Comparison of ENCODE assay signal across 11 cellular contexts in the genomic region with DNA sequence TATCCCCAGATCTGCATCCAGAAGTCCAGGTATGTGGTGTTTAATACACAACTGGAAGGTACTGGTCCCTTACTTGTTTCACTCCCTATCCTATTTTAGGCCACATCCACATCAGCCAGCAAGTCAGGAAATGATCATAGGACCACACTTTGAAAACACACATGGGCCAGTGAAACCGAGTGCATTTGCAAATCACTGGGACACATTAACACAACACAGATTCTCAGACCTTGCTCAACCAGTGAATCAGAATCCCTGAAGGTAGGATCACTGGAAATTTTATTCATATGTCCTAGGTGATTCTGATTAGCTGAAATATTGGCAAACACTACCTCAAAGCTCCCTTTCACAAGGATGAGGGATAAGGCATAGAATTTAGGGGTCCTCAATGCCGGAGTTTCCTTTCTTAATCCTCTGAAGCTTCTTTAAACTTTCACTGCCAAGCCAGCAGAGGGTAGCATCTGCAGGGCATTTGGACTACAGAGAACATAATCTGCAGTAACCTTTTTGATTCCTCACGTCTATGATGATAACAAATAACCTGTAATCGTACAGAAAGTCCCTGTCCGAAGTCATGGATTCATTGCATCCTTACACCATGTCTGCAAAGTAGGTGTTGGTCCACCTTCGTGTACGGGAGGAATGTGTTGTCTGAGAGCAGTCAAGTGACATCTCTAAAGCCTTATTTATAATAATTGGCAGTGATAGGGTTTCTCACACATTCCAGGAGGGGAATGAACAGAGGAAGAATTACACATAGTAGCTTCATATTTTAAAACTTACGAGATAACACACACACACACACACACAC. TPM values are rescaled to one million over a fixed set of nuclear protein-coding genes. Genes with fewer than 3 reads are reported as not detected.
A peak's percentile ranks its signal among the peaks of the same experiment; 100 is the strongest.
DNase-seq lines count a peak whose midpoint lies in the region; ATAC-seq and TF ChIP-seq lines count a peak whose summit lies in the region.
"Had no signal": no experiment of that assay in that cellular context is flagged by ENCODE, and none has a peak within 500 bp of the region (broad histone marks: within the 10 kb centered on the region; RNA-seq: fewer than 3 reads in every experiment).

No MANE protein-coding gene starts in this region.

- TF ChIP-seq POLR2A in heart left ventricle (IDR thresholded peaks at IDR 0.05) (no peak), transverse colon (IDR thresholded peaks at IDR 0.05) (no peak)

- H3K4me2 ChIP-seq in smooth muscle cell, result no peak overlapping the region

- no peaks in the 10 kb centered on the region for H3K36me3 Mint-ChIP-seq in WTC11
- no peaks in the 10 kb centered on the region for H3K36me3 Mint-ChIP-seq in natural killer cell treated with Interleukin-12 subunit alpha and Interleukin-12 subunit beta and Interleukin-15 and Interleukin-18, amount 100 ng/mL, for 72 hours
- H3K36me3 Mint-ChIP-seq: activated naive CD8-positive, alpha-beta T cell treated with anti-CD3 and anti-CD28 coated beads, Interleukin-2, amount 10 ng/mL, durations not matched to agents 7 days and 5 days; natural killer cell had no signal

- H3K27ac Mint-ChIP-seq in WTC11, result no peak overlapping the region
- no peak overlapping the region for H3K27ac Mint-ChIP-seq in natural killer cell treated with Interleukin-12 subunit alpha and Interleukin-12 subunit beta and Interleukin-15 and Interleukin-18, amount 100 ng/mL, for 72 hours
- H3K27ac Mint-ChIP-seq: activated naive CD8-positive, alpha-beta T cell treated with anti-CD3 and anti-CD28 coated beads, Interleukin-2, amount 10 ng/mL, durations not matched to agents 7 days and 5 days; natural killer cell had no signal

- no peak overlapping the region for H3K4me3 ChIP-seq in heart left ventricle
- H3K4me3 ChIP-seq in smooth muscle cell, result no peak overlapping the region
- H3K4me3 ChIP-seq in transverse colon, result no peak overlapping the region

- no peaks in the 10 kb centered on the region; the same call in 1 of the 2 replicates for H3K27me3 Mint-ChIP-seq in WTC11 (ENCODE audit: low read depth)
- peaks cover 29 to 56% of the 10 kb centered on the region in 2 donors for H3K27me3 Mint-ChIP-seq in natural killer cell treated with Interleukin-12 subunit alpha and Interleukin-12 subunit beta and Interleukin-15 and Interleukin-18, amount 100 ng/mL, for 72 hours

- CTCF ChIA-PET in WTC11 (lab: Charles Lee), result interaction anchor here (0.6 to 4.8 kb wide), 15 partner anchors 8 to 139 kb away, joined by 3 to 34 read pairs (median 3); a partner anchor contains a TSS

- H3K9ac ChIP-seq in smooth muscle cell (ENCODE audit: low read depth), result no peak overlapping the region

- TF ChIP-seq EP300 in transverse colon (IDR thresholded peaks at IDR 0.05; ENCODE audit: low read depth), result no peak

- no peak for TF ChIP-seq CTCF in WTC11 (IDR thresholded peaks at IDR 0.05)
- TF ChIP-seq CTCF in heart left ventricle (IDR thresholded peaks at IDR 0.05), result peak; percentile 22 to 70 (median 54)
- TF ChIP-seq CTCF in smooth muscle cell (IDR thresholded peaks at IDR 0.05; ENCODE audit: borderline replicate concordance, insufficient read depth, poor library complexity, severe bottlenecking), result peak; percentile 6
- TF ChIP-seq CTCF in transverse colon (IDR thresholded peaks at IDR 0.05), result no peak

- peaks cover 0 to 31% (median 18%) of the 10 kb centered on the region in 12 donors for H3K4me1 ChIP-seq in heart left ventricle
- peaks cover 4% of the 10 kb centered on the region for H3K4me1 ChIP-seq in smooth muscle cell (ENCODE audit: low read depth)
- H3K4me1 ChIP-seq in transverse colon, result no peaks in the 10 kb centered on the region

- peaks cover 28% of the 10 kb centered on the region for H3K4me1 Mint-ChIP-seq in WTC11
- no peaks in the 10 kb centered on the region for H3K4me1 Mint-ChIP-seq in natural killer cell treated with Interleukin-12 subunit alpha and Interleukin-12 subunit beta and Interleukin-15 and Interleukin-18, amount 100 ng/mL, for 72 hours (ENCODE audit: low read depth in 2 of 2)
- H3K4me1 Mint-ChIP-seq: activated naive CD8-positive, alpha-beta T cell treated with anti-CD3 and anti-CD28 coated beads, Interleukin-2, amount 10 ng/mL, durations not matched to agents 7 days and 5 days; natural killer cell had no signal

- H3K79me2 ChIP-seq in smooth muscle cell (ENCODE audit: low read depth), result no peaks in the 10 kb centered on the region

- no peaks in the 10 kb centered on the region for H3K9me3 ChIP-seq in heart left ventricle
- H3K9me3 ChIP-seq in smooth muscle cell (replicated peaks; ENCODE audit: low read depth), result no peaks in the 10 kb centered on the region
- H3K9me3 ChIP-seq in transverse colon, result no peaks in the 10 kb centered on the region

- WGBS in heart left ventricle, 4 donors, result 19 to 24% (median 21%) methylated on average over 8 of the region's 8 CpGs
- whole genome bisulfite sequencing in smooth muscle cell (ENCODE audit: low lambda C conversion rate), result 58% methylated on average over 8 of the region's 8 CpGs
- WGBS in transverse colon (ENCODE audit: low coverage in 1 of 2), 2 donors, result 48 to 57% methylated on average over 4 to 8 of the region's 8 CpGs

- no peak overlapping the region for H2AFZ ChIP-seq in smooth muscle cell (ENCODE audit: low read depth)

- ATAC-seq in WTC11 (peak; percentile 12; the same call in 1 of the 2 replicates), heart left ventricle (peak in 1 of 4 donors; percentile 39), HG02938 (IDR thresholded peaks at IDR 0.05; ENCODE audit: unreplicated experiment) (no peak)
- no peak for ATAC-seq in natural killer cell treated with Interleukin-12 subunit alpha and Interleukin-12 subunit beta and Interleukin-15 and Interleukin-18, amount 100 ng/mL, for 72 hours
- ATAC-seq: natural killer cell had no signal

- POLR2A ChIA-PET in WTC11 (lab: Charles Lee), result no interaction called here

- H4K20me1 ChIP-seq in smooth muscle cell (ENCODE audit: low read depth), result no peaks in the 10 kb centered on the region

- H3K4me3 Mint-ChIP-seq in WTC11, result no peak overlapping the region
- H3K4me3 Mint-ChIP-seq in natural killer cell treated with Interleukin-12 subunit alpha and Interleukin-12 subunit beta and Interleukin-15 and Interleukin-18, amount 100 ng/mL, for 72 hours, result no peak overlapping the region
- H3K4me3 Mint-ChIP-seq: activated naive CD8-positive, alpha-beta T cell treated with anti-CD3 and anti-CD28 coated beads, Interleukin-2, amount 10 ng/mL, durations not matched to agents 7 days and 5 days; natural killer cell had no signal

- peak overlapping the region in 2 of 12 donors; percentile 14 to 25 for H3K27ac ChIP-seq in heart left ventricle
- peak overlapping the region; percentile 29 for H3K27ac ChIP-seq in smooth muscle cell (ENCODE audit: low read depth)
- no peak overlapping the region for H3K27ac ChIP-seq in transverse colon

- H3F3A ChIP-seq in smooth muscle cell (ENCODE audit: low read depth), result peaks cover 13% of the 10 kb centered on the region

- in situ Hi-C loops in transverse colon (cut with MboI; ENCODE audit: low pct_ligation_motif_present in 1 of 4, low pct_unique_long_range_greater_than_20kb in 1 of 4, low sequenced_read_pairs in 3 of 4), result loop anchor here in 2 of 4 donors (25.0 kb wide), 1 partner anchor 107 kb away; no protein-coding TSS in a partner anchor

- no peaks in the 10 kb centered on the region for H3K9me3 Mint-ChIP-seq in WTC11
- no peaks in the 10 kb centered on the region for H3K9me3 Mint-ChIP-seq in natural killer cell treated with Interleukin-12 subunit alpha and Interleukin-12 subunit beta and Interleukin-15 and Interleukin-18, amount 100 ng/mL, for 72 hours
- H3K9me3 Mint-ChIP-seq: activated naive CD8-positive, alpha-beta T cell treated with anti-CD3 and anti-CD28 coated beads, Interleukin-2, amount 10 ng/mL, durations not matched to agents 7 days and 5 days; natural killer cell had no signal

- peak; percentile 21 for DNase-seq in NCI-H1694 treated with DMSO at 0.1 percent for 48 hours (lab: John Stamatoyannopoulos, UW)
- no peak for DNase-seq in NCI-H1694 (lab: John Stamatoyannopoulos, UW)
- no peak for DNase-seq in WTC11 (ENCODE audit: low spot score)
- no peak for DNase-seq in heart left ventricle
- DNase-seq in smooth muscle cell (lab: John Stamatoyannopoulos, UW; ENCODE audit: unreplicated experiment), result no peak
- no peak for DNase-seq in natural killer cell treated with Interleukin-12 subunit alpha and Interleukin-12 subunit beta and Interleukin-15 and Interleukin-18, amount 100 ng/mL, for 72 hours (ENCODE audit: low spot score)
- DNase-seq in transverse colon, result no peak
- DNase-seq: activated naive CD8-positive, alpha-beta T cell treated with anti-CD3 and anti-CD28 coated beads, Interleukin-2, amount 10 ng/mL, durations not matched to agents 7 days and 5 days; natural killer cell; stimulated activated CD4-positive, alpha-beta T cell treated with anti-CD3 and anti-CD28 coated beads, Interleukin-2, amount 100 ng/mL, for 48 hours had no signal

- H3K36me3 ChIP-seq in heart left ventricle, result no peaks in the 10 kb centered on the region
- H3K36me3 ChIP-seq in smooth muscle cell (ENCODE audit: low read depth), result no peaks in the 10 kb centered on the region
- H3K36me3 ChIP-seq in transverse colon, result no peaks in the 10 kb centered on the region

- intact Hi-C loops in heart left ventricle (cut with DNase I) (loop anchor here in 5 of 10 donors (2.0 to 10.0 kb wide), 5 partner anchors 136 to 244 kb away; a partner anchor contains a TSS), transverse colon (cut with DNase I; ENCODE audit: low total_unique reads) (no loop called here)

- H3K27me3 ChIP-seq in heart left ventricle, result no peaks in the 10 kb centered on the region
- no peaks in the 10 kb centered on the region for H3K27me3 ChIP-seq in smooth muscle cell (ENCODE audit: low read depth)
- no peaks in the 10 kb centered on the region for H3K27me3 ChIP-seq in transverse colon

TF ChIP-seq in WTC11, 78 proteins besides CTCF, POLR2A, EP300 and RAD21:
- no peak for TF ChIP-seq OVOL2 (CRISPR knock-in tag; IDR thresholded peaks at IDR 0.05; ENCODE audit: borderline replicate concordance)

RNA-seq across cellular contexts. Expression of a gene that starts 11.0 kb away (rescaled TPM):
- total RNA-seq in WTC11 (2021) (0.33 to 0.69 TPM (median 0.46 TPM) in 3 replicates), heart left ventricle (100 to 1,000 TPM in 4 of 9 donors, 10 to 100 TPM in 5; 70.0 to 175 (median 97.8) TPM), smooth muscle cell (1.8 and 6.8 TPM in 2 replicates), transverse colon (1 to 10 TPM; 4.2 to 6.5 (median 4.7) TPM)
- polyA plus RNA-seq in heart left ventricle (100 to 1,000 TPM in 1 of 2 donors, 10 to 100 TPM in 1; 43.2 to 103 TPM), smooth muscle cell (2.6 and 3.6 TPM in 2 replicates)
- not detected for total RNA-seq in natural killer cell treated with Interleukin-12 subunit alpha and Interleukin-12 subunit beta and Interleukin-15 and Interleukin-18, amount 100 ng/mL, for 72 hours
- total RNA-seq: activated naive CD8-positive, alpha-beta T cell treated with anti-CD3 and anti-CD28 coated beads, Interleukin-2, amount 10 ng/mL, durations not matched to agents 7 days and 5 days had no signal

Comparison
In these comparisons a context has a peak if more than half of its experiments do, and no peak if none do; other contexts are left out.
1. CTCF ChIP-seq: peak in heart left ventricle (12 of 12) and smooth muscle cell (single experiment); none in WTC11 (single experiment) and transverse colon (0 of 5).